1 cellular context compared by ENCODE assay signal in genomic region chr13:50378513-50378970, GRCh38.
TF ChIP-seq lines count a peak whose summit lies in the region.

No MANE protein-coding gene starts in this region.

TF ChIP-seq in HEK293, 187 proteins besides CTCF, POLR2A, EP300 and RAD21 (continued from another document and continues in another):
- no peak for TF ChIP-seq ZNF280C (tag by site-specific recombination; IDR thresholded peaks at IDR 0.05)
- TF ChIP-seq ZNF138 (tag by site-specific recombination; IDR thresholded peaks at IDR 0.05; ENCODE audit: borderline replicate concordance): no peak
- peak; percentile 95 for TF ChIP-seq SCRT1 (tag by site-specific recombination; IDR thresholded peaks at IDR 0.05; ENCODE audit: borderline replicate concordance)
- TF ChIP-seq BCL11B (tag by site-specific recombination; IDR thresholded peaks at IDR 0.05; ENCODE audit: low read depth): no peak
- TF ChIP-seq MYNN (tag by site-specific recombination; IDR thresholded peaks at IDR 0.05; ENCODE audit: borderline replicate concordance): peak; percentile 82
- no peak for TF ChIP-seq ZNF645 (tag by site-specific recombination; IDR thresholded peaks at IDR 0.05)
- TF ChIP-seq ZBTB7A (tag by site-specific recombination; IDR thresholded peaks at IDR 0.05; ENCODE audit: low read depth): no peak
- TF ChIP-seq ZNF184 (tag by site-specific recombination; IDR thresholded peaks at IDR 0.05): no peak
- TF ChIP-seq SP7 (tag by site-specific recombination; IDR thresholded peaks at IDR 0.05): peak; percentile 82
- no peak for TF ChIP-seq ZNF114 (tag by site-specific recombination; IDR thresholded peaks at IDR 0.05)
- TF ChIP-seq ZNF26 (tag by site-specific recombination; IDR thresholded peaks at IDR 0.05): no peak
- no peak for TF ChIP-seq ZNF621 (tag by site-specific recombination; IDR thresholded peaks at IDR 0.05)
- TF ChIP-seq ZNF140 (tag by site-specific recombination; IDR thresholded peaks at IDR 0.05): no peak
- TF ChIP-seq ZBTB17 (tag by site-specific recombination; IDR thresholded peaks at IDR 0.05): peak; percentile 67
- TF ChIP-seq ZNF580 (tag by site-specific recombination; IDR thresholded peaks at IDR 0.05): peak; percentile 66
- peak; percentile 89 for TF ChIP-seq ZNF449 (tag by site-specific recombination; IDR thresholded peaks at IDR 0.05)
- TF ChIP-seq REPIN1 (tag by site-specific recombination; IDR thresholded peaks at IDR 0.05; ENCODE audit: low read depth): no peak
- TF ChIP-seq ZNF366 (tag by site-specific recombination; conservative IDR thresholded peaks at IDR 0.05): peak; percentile 66; the same call in 1 of the 2 replicates
- TF ChIP-seq ZBTB21 (tag by site-specific recombination; IDR thresholded peaks at IDR 0.05): no peak
- no peak for TF ChIP-seq AEBP2 (tag by site-specific recombination; IDR thresholded peaks at IDR 0.05; ENCODE audit: borderline replicate concordance)
- TF ChIP-seq ZNF626 (tag by site-specific recombination; IDR thresholded peaks at IDR 0.05): no peak
- TF ChIP-seq ZNF423 (tag by site-specific recombination; IDR thresholded peaks at IDR 0.05): no peak
- TF ChIP-seq ZNF350 (tag by site-specific recombination; IDR thresholded peaks at IDR 0.05): no peak
- 0 out of 2 replicates have a peak, but pooled peaks have one; percentile 20 for TF ChIP-seq ZEB2 (tag by site-specific recombination; IDR thresholded peaks at IDR 0.05)
- TF ChIP-seq KLF7 (tag by site-specific recombination; IDR thresholded peaks at IDR 0.05; ENCODE audit: borderline replicate concordance): no peak
- no peak for TF ChIP-seq GLI2 (tag by site-specific recombination; IDR thresholded peaks at IDR 0.05; ENCODE audit: borderline replicate concordance, low read depth)
- no peak for TF ChIP-seq ZNF701 (tag by site-specific recombination; IDR thresholded peaks at IDR 0.05)
- TF ChIP-seq ZNF175 (tag by site-specific recombination; IDR thresholded peaks at IDR 0.05): no peak
- TF ChIP-seq ZNF211 (tag by site-specific recombination; IDR thresholded peaks at IDR 0.05; ENCODE audit: low read depth): no peak
- peak; percentile 38; the same call in 1 of the 2 replicates for TF ChIP-seq ZNF394 (tag by site-specific recombination; IDR thresholded peaks at IDR 0.05; ENCODE audit: borderline replicate concordance)
- TF ChIP-seq YY1 (tag by site-specific recombination; IDR thresholded peaks at IDR 0.05): no peak
- no peak for TF ChIP-seq ZNF658 (tag by site-specific recombination; IDR thresholded peaks at IDR 0.05)
- 0 out of 2 replicates have a peak, but pooled peaks have one; percentile 18 for TF ChIP-seq ZXDB (tag by site-specific recombination; IDR thresholded peaks at IDR 0.05)
- TF ChIP-seq PBX3 (CRISPR knock-in tag; IDR thresholded peaks at IDR 0.05): no peak
- TF ChIP-seq ZBTB6 (tag by site-specific recombination; IDR thresholded peaks at IDR 0.05): 0 out of 2 replicates have a peak, but pooled peaks have one; percentile 32
- TF ChIP-seq ZNF335 (tag by site-specific recombination; conservative IDR thresholded peaks at IDR 0.05): no peak; the same call in 1 of the 2 replicates
- peak; percentile 70 for TF ChIP-seq TSHZ1 (tag by site-specific recombination; IDR thresholded peaks at IDR 0.05; ENCODE audit: borderline replicate concordance)
- peak; percentile 98 for TF ChIP-seq SCRT2 (tag by site-specific recombination; IDR thresholded peaks at IDR 0.05)
- 0 out of 2 replicates have a peak, but pooled peaks have one; percentile 13 for TF ChIP-seq ZBTB1 (tag by site-specific recombination; IDR thresholded peaks at IDR 0.05)
- TF ChIP-seq ZBTB44 (tag by site-specific recombination; IDR thresholded peaks at IDR 0.05): peak; percentile 68
- peak; percentile 69; the same call in 1 of the 2 replicates for TF ChIP-seq ZNF24 (tag by site-specific recombination; IDR thresholded peaks at IDR 0.05)
- TF ChIP-seq BCL6B (tag by site-specific recombination; IDR thresholded peaks at IDR 0.05): no peak
- TF ChIP-seq MZF1 (tag by site-specific recombination; IDR thresholded peaks at IDR 0.05; ENCODE audit: borderline replicate concordance): peak; percentile 73; the same call in 1 of the 2 replicates
